20 cellular contexts compared by ENCODE assay signal in the genomic region with DNA sequence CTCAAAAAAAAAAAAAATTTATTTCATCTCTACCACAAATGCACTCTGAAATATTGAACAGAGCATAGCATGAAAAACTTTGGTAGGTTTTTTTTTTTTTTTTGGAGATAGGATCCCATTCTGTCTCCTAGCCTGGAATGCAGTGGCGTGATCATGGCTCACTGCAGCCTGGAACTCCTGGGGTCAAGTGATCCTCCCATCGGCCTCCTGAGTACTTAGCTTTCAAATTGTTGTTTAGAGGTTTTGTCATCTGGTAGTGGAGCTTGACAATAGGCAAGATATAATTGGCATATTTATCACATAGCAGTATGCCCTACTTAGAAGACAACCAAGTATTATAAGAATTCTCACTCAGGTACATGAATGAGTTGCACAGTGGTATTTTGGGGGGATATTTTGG.
"Had no signal": no experiment of that assay in that cellular context is flagged by ENCODE, and none has a peak within 500 bp of the region (broad histone marks: within the 10 kb centered on the region; RNA-seq: fewer than 3 reads in every experiment).

No MANE protein-coding gene starts in this region.

- H3K27me3 ChIP-seq: breast epithelium, stomach, upper lobe of right lung had no signal

- H3K9me3 ChIP-seq: breast epithelium, lower lobe of right lung, stomach, thoracic aorta, upper lobe of right lung had no signal

- H3K36me3 ChIP-seq: breast epithelium, thoracic aorta had no signal

- H3K4me3 ChIP-seq: breast epithelium, lower lobe of right lung, stomach, thoracic aorta, upper lobe of right lung had no signal

- DNase-seq: activated CD4-positive, alpha-beta memory T cell treated with anti-CD3 and anti-CD28 coated beads, Interleukin-2, amount 10 ng/mL, durations not matched to agents 7 days and 5 days; activated CD4-positive, alpha-beta T cell treated with anti-CD3 and anti-CD28 coated beads for 48 hours; activated CD4-positive, CD25-positive, alpha-beta regulatory T cell; activated CD8-positive, alpha-beta memory T cell treated with anti-CD3 and anti-CD28 coated beads, Interleukin-2, amount 10 ng/mL, durations not matched to agents 7 days and 5 days; activated naive CD4-positive, alpha-beta T cell treated with Interleukin-2 at 50 U/mL for 16 hours; activated naive CD8-positive, alpha-beta T cell treated with anti-CD3 and anti-CD28 coated beads, Interleukin-2, amount 10 ng/mL, durations not matched to agents 7 days and 5 days; aorta; cerebellar nuclear complex; cortex of kidney; erythroblast; foreskin melanocyte; glutamatergic neuron; hippocampal formation; lower lobe of right lung; stomach; T-helper 1 cell; T-helper 9 cell; upper lobe of right lung had no signal

- H3K27ac ChIP-seq: breast epithelium, lower lobe of right lung, stomach, thoracic aorta, upper lobe of right lung had no signal

- H3K4me1 ChIP-seq: breast epithelium, lower lobe of right lung, upper lobe of right lung had no signal
